In the genomic region with DNA sequence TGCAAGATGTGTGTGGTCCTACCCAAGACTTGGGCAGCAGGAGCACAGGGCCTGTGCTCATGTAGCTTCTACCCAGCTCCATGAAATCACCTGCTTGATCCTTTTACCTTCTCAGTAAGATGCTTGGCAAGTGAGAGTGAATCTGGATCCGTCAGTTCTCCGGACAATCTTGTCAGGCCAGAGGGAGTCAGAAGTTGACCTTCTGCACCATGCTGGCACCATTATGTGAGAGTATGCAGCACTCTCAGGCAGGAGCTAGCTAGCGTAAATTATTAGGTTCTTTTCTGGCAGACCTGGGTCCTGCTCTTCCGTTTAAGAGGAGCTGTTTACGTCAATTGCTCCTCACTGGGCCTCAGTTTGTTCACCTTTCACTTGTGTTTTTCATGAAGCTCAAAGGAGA, we compare ENCODE assay signal across 2 cellular contexts.
TF ChIP-seq lines count a peak whose summit lies in the region.

No MANE protein-coding gene starts in this region.

TF ChIP-seq in IMR-90, 13 proteins besides CTCF, POLR2A, EP300 and RAD21:
- TF ChIP-seq CEBPB (IDR thresholded peaks at IDR 0.05; ENCODE audit: low read depth, low read length): no peak
- TF ChIP-seq, protein P1, sequence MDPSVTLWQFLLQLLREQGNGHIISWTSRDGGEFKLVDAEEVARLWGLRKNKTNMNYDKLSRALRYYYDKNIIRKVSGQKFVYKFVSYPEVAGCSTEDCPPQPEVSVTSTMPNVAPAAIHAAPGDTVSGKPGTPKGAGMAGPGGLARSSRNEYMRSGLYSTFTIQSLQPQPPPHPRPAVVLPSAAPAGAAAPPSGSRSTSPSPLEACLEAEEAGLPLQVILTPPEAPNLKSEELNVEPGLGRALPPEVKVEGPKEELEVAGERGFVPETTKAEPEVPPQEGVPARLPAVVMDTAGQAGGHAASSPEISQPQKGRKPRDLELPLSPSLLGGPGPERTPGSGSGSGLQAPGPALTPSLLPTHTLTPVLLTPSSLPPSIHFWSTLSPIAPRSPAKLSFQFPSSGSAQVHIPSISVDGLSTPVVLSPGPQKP (IDR thresholded peaks at IDR 0.05; ENCODE audit: borderline replicate concordance, low read depth, low read length): no peak
- no peak for TF ChIP-seq MAZ (IDR thresholded peaks at IDR 0.05; ENCODE audit: borderline replicate concordance, low read depth, low read length)
- TF ChIP-seq NFE2L2 (IDR thresholded peaks at IDR 0.05; ENCODE audit: low read depth, low read length): no peak
- no peak for TF ChIP-seq MXI1 (IDR thresholded peaks at IDR 0.05; ENCODE audit: borderline replicate concordance, low read depth, low read length)
- no peak for TF ChIP-seq SMC3 (IDR thresholded peaks at IDR 0.05; ENCODE audit: low read depth, low read length)
- no peak for TF ChIP-seq RFX5 (IDR thresholded peaks at IDR 0.05; ENCODE audit: low read depth, low read length)
- no peak for TF ChIP-seq RCOR1 (IDR thresholded peaks at IDR 0.05; ENCODE audit: insufficient replicate concordance, low read length)

TF ChIP-seq in K562, 482 proteins besides CTCF, POLR2A, EP300 and RAD21:
- TF ChIP-seq TGIF2 (CRISPR knock-in tag; IDR thresholded peaks at IDR 0.05) (no peak), FOXK2 (conservative IDR thresholded peaks at IDR 0.05 in 1 of 2, IDR thresholded peaks at IDR 0.05 in 1 of 2; ENCODE audit: low read depth in 2 of 2) (no peak), BACH1 (tag; IDR thresholded peaks at IDR 0.05) (no peak), ATF1 (CRISPR knock-in tag; IDR thresholded peaks at IDR 0.05) (no peak), ATF1 (tag; IDR thresholded peaks at IDR 0.05) (no peak), ZNF766 (CRISPR knock-in tag; conservative IDR thresholded peaks at IDR 0.05) (no peak), BCOR (IDR thresholded peaks at IDR 0.05) (no peak), RFX1 (IDR thresholded peaks at IDR 0.05) (no peak)
- TF ChIP-seq, protein P2, sequence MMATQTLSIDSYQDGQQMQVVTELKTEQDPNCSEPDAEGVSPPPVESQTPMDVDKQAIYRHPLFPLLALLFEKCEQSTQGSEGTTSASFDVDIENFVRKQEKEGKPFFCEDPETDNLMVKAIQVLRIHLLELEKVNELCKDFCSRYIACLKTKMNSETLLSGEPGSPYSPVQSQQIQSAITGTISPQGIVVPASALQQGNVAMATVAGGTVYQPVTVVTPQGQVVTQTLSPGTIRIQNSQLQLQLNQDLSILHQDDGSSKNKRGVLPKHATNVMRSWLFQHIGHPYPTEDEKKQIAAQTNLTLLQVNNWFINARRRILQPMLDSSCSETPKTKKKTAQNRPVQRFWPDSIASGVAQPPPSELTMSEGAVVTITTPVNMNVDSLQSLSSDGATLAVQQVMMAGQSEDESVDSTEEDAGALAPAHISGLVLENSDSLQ (IDR thresholded peaks at IDR 0.05): no peak
- TF ChIP-seq, protein P3, sequence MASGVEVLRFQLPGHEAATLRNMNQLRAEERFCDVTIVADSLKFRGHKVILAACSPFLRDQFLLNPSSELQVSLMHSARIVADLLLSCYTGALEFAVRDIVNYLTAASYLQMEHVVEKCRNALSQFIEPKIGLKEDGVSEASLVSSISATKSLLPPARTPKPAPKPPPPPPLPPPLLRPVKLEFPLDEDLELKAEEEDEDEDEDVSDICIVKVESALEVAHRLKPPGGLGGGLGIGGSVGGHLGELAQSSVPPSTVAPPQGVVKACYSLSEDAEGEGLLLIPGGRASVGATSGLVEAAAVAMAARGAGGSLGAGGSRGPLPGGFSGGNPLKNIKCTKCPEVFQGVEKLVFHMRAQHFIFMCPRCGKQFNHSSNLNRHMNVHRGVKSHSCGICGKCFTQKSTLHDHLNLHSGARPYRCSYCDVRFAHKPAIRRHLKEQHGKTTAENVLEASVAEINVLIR (CRISPR knock-in tag; IDR thresholded peaks at IDR 0.05): no peak
- TF ChIP-seq, protein P4, sequence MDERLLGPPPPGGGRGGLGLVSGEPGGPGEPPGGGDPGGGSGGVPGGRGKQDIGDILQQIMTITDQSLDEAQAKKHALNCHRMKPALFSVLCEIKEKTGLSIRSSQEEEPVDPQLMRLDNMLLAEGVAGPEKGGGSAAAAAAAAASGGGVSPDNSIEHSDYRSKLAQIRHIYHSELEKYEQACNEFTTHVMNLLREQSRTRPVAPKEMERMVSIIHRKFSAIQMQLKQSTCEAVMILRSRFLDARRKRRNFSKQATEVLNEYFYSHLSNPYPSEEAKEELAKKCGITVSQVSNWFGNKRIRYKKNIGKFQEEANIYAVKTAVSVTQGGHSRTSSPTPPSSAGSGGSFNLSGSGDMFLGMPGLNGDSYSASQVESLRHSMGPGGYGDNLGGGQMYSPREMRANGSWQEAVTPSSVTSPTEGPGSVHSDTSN (CRISPR knock-in tag; IDR thresholded peaks at IDR 0.05; ENCODE audit: low read depth): no peak
- TF ChIP-seq, protein P4 (tag; conservative IDR thresholded peaks at IDR 0.05; ENCODE audit: low read depth): no peak
